ENCODE assay signal across 11 cellular contexts in genomic region chr2:75605770-75606535, GRCh38. TPM values are rescaled to one million over a fixed set of nuclear protein-coding genes. Genes with fewer than 3 reads are reported as not detected.
DNase-seq lines count a peak whose midpoint lies in the region; ATAC-seq, FAIRE-seq and TF ChIP-seq lines count a peak whose summit lies in the region.
"Had no signal": no experiment of that assay in that cellular context is flagged by ENCODE, and none has a peak within 500 bp of the region (broad histone marks: within the 10 kb centered on the region; RNA-seq: fewer than 3 reads in every experiment).

No MANE protein-coding gene starts in this region.

- no peaks in the 10 kb centered on the region for H3K36me3 Mint-ChIP-seq in CD8-positive, alpha-beta T cell

- in situ Hi-C loops in SK-MEL-5 (cut with HindIII; ENCODE audit: low pct_unique_long_range_greater_than_20kb, low sequenced_read_pairs): loop anchor here (25.0 kb wide), 1 partner anchor 144 kb away; no protein-coding TSS in a partner anchor

- H3K9me3 ChIP-seq in small intestine (ENCODE audit: control insufficient read depth, low read depth) (no peaks in the 10 kb centered on the region), WERI-Rb-1 (ENCODE audit: severe bottlenecking) (no peaks in the 10 kb centered on the region)
- H3K9me3 ChIP-seq in CD8-positive, alpha-beta T cell (ENCODE audit: low read length): no peaks in the 10 kb centered on the region

- no peak for FAIRE-seq in small intestine (lab: Jason Lieb, UNC)
- FAIRE-seq: TTC549 had no signal

- H3K27me3 Mint-ChIP-seq in CD8-positive, alpha-beta T cell (ENCODE audit: low read depth): peaks cover 47% of the 10 kb centered on the region

- no peaks in the 10 kb centered on the region for H3K4me1 Mint-ChIP-seq in CD8-positive, alpha-beta T cell (ENCODE audit: low read depth)

- H3K4me3 ChIP-seq in small intestine (ENCODE audit: low read depth in 1 of 2, low read length in 2 of 2) (no peak overlapping the region), WERI-Rb-1 (ENCODE audit: low read depth, low read length) (no peak overlapping the region)
- H3K4me3 ChIP-seq in CD8-positive, alpha-beta T cell (ENCODE audit: low read depth, low read length): no peak overlapping the region

- intact Hi-C loops in CD8-positive, alpha-beta T cell (cut with DNase I, micrococcal nuclease): loop anchor here in 1 of 2 experiments (5.0 to 10.0 kb wide), 4 partner anchors 141 to 914 kb away; partner anchors contain the start of gene TACR1

- no peak overlapping the region for H3K4me3 Mint-ChIP-seq in CD8-positive, alpha-beta T cell

- DNase-seq in NCI-H1694 (lab: John Stamatoyannopoulos, UW) (peak; percentile 19), NCI-H1694 treated with DMSO at 0.1 percent for 48 hours (lab: John Stamatoyannopoulos, UW) (no peak), SK-MEL-5 (ENCODE audit: low read depth, low spot score) (peak; percentile 16), foreskin keratinocyte (peak; percentile 96 to 98), small intestine (peak; percentile 49), WERI-Rb-1 (no peak)
- no peak for DNase-seq in CD8-positive, alpha-beta T cell
- DNase-seq: cerebellar nuclear complex, Karpas-422 had no signal

- H3K27me3 ChIP-seq in foreskin keratinocyte (peaks cover 4% of the 10 kb centered on the region), small intestine (ENCODE audit: control insufficient read depth in 2 of 2, insufficient read depth in 2 of 2, low read length in 2 of 2) (no peaks in the 10 kb centered on the region), WERI-Rb-1 (ENCODE audit: insufficient read depth, low read depth, severe bottlenecking) (peaks cover 83% of the 10 kb centered on the region)
- no peaks in the 10 kb centered on the region for H3K27me3 ChIP-seq in CD8-positive, alpha-beta T cell (ENCODE audit: insufficient read depth, low read length)

- H3K27ac ChIP-seq in foreskin keratinocyte (no peak overlapping the region), small intestine (ENCODE audit: low read depth in 1 of 2, low read length in 1 of 2) (no peak overlapping the region), WERI-Rb-1 (no peak overlapping the region)
- H3K27ac ChIP-seq in CD8-positive, alpha-beta T cell (ENCODE audit: low read depth, low read length): no peak overlapping the region

- ATAC-seq in foreskin keratinocyte (peak; percentile 80), GM19463 (IDR thresholded peaks at IDR 0.05; ENCODE audit: unreplicated experiment) (no peak)
- no peak for ATAC-seq in CD8-positive, alpha-beta T cell

- 36 to 60% (median 59%) methylated on average over 6 of the region's 6 CpGs for WGBS in small intestine, 3 donors

- H3K36me3 ChIP-seq in small intestine (ENCODE audit: control insufficient read depth in 2 of 2, insufficient read depth in 2 of 2, low read length in 2 of 2) (no peaks in the 10 kb centered on the region), WERI-Rb-1 (no peaks in the 10 kb centered on the region)
- no peaks in the 10 kb centered on the region for H3K36me3 ChIP-seq in CD8-positive, alpha-beta T cell (ENCODE audit: insufficient read depth, low read length)

- TF ChIP-seq CTCF in foreskin keratinocyte (conservative IDR thresholded peaks at IDR 0.05) (peak; percentile 83), WERI-Rb-1 (IDR thresholded peaks at IDR 0.05; ENCODE audit: low read depth, low read length) (no peak)
- no peak for TF ChIP-seq CTCF in CD8-positive, alpha-beta T cell (IDR thresholded peaks at IDR 0.05)

- H3K27ac Mint-ChIP-seq in CD8-positive, alpha-beta T cell: no peak overlapping the region

- POLR2A ChIA-PET in CD8-positive, alpha-beta T cell (lab: Charles Lee): no interaction called here

- CTCF ChIA-PET in CD8-positive, alpha-beta T cell (lab: Charles Lee): interaction anchor here (1.0 to 1.9 kb wide), 3 partner anchors 10 to 686 kb away, joined by 3 to 10 read pairs (median 3); no protein-coding TSS in a partner anchor

- H3K4me1 ChIP-seq in foreskin keratinocyte (peaks cover 63% of the 10 kb centered on the region), small intestine (ENCODE audit: control insufficient read depth in 2 of 2, insufficient read depth in 1 of 2, low read depth in 1 of 2, low read length in 1 of 2) (peaks cover 0 to 2% of the 10 kb centered on the region in 2 donors)
- H3K4me1 ChIP-seq in CD8-positive, alpha-beta T cell (ENCODE audit: insufficient read depth, low read length): peaks cover 4% of the 10 kb centered on the region

- no peaks in the 10 kb centered on the region for H3K9me3 Mint-ChIP-seq in CD8-positive, alpha-beta T cell

RNA-seq across cellular contexts. Expression of gene MRPL19, which starts 40.6 kb away (rescaled TPM):
- 106 and 107 TPM in 2 replicates for total RNA-seq in SK-MEL-5 (2014; rRNA removed; shearing (Covaris generic))
- polyA plus RNA-seq in SK-MEL-5 (2015; cell fraction: cytosol; rRNA removed): 54.7 and 72.2 TPM in 2 replicates
- 13.4 and 18.3 TPM in 2 replicates for polyA plus RNA-seq in SK-MEL-5 (2015; cell fraction: nucleus; rRNA removed)
- total RNA-seq in foreskin keratinocyte: 76.9 and 79.7 TPM in 2 replicates
- polyA plus RNA-seq in foreskin keratinocyte (50.3 and 61.5 TPM in 2 replicates), small intestine (10 to 100 TPM; 26.5 to 35.2 (median 29.7) TPM)
- total RNA-seq in CD8-positive, alpha-beta T cell: 10 to 100 TPM; 17.2 to 18.1 TPM

RNA-seq across cellular contexts. Expression of gene EVA1A, which starts 45.2 kb away (rescaled TPM):
- 7.4 and 9.7 TPM in 2 replicates for total RNA-seq in SK-MEL-5 (2014; rRNA removed; shearing (Covaris generic))
- polyA plus RNA-seq in SK-MEL-5 (2015; cell fraction: cytosol; rRNA removed): 7.0 and 14.5 TPM in 2 replicates
- 5.0 and 9.1 TPM in 2 replicates for polyA plus RNA-seq in SK-MEL-5 (2015; cell fraction: nucleus; rRNA removed)
- total RNA-seq in foreskin keratinocyte: 29.3 and 30.0 TPM in 2 replicates
- polyA plus RNA-seq in foreskin keratinocyte (27.7 and 31.9 TPM in 2 replicates), small intestine (1 to 10 TPM in 2 of 3 donors, under 1 TPM in 1; 0.45 to 8.8 (median 1.1) TPM)
- not detected for total RNA-seq in CD8-positive, alpha-beta T cell

Comparison
In these comparisons a context has a peak if more than half of its experiments do, and no peak if none do; other contexts are left out.
1. DNase-seq: peak in NCI-H1694 (single experiment), SK-MEL-5 (single experiment), foreskin keratinocyte (2 of 2) and small intestine (single experiment); none in NCI-H1694 treated with DMSO at 0.1 percent for 48 hours (single experiment), WERI-Rb-1 (single experiment) and CD8-positive, alpha-beta T cell (0 of 7).